22 cellular contexts compared by ENCODE assay signal in the genomic region with DNA sequence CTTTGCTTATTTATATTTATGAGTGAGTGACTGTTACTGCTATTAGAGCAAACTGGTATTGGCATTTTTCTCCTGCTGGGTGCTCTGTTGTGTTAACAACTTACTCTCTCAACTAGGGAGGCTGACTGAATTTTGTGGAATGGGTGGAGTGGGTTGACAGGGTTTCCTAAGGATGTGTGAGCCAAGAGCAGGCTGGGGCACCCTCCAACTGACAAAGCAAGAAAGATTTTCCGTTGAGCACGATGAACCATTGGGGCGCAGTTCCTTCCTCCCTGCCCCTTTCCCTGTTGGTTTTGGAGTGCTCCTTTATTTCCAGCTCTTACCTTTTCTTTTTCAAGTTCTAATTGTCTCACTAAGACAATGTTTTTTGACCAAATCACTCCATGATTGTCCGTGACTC.
"Had no signal": no experiment of that assay in that cellular context is flagged by ENCODE, and none has a peak within 500 bp of the region (broad histone marks: within the 10 kb centered on the region; RNA-seq: fewer than 3 reads in every experiment).

No MANE protein-coding gene starts in this region.

- H3K27ac Mint-ChIP-seq: dendritic cell treated with granulocyte-macrophage colony-stimulating factor and Interleukin-4, amounts not matched to agents 40 ng/mL and 50 ng/mL, for 4 days; memory B cell; natural killer cell treated with Interleukin-12 subunit alpha and Interleukin-12 subunit beta and Interleukin-15 and Interleukin-18, amount 100 ng/mL, for 72 hours had no signal

- H3K9ac ChIP-seq: parathyroid adenoma had no signal

- H3K4me1 ChIP-seq: foreskin keratinocyte, left lung, lower lobe of right lung, parathyroid adenoma, prostate gland, right lobe of liver, spleen, stomach, transverse colon had no signal

- ATAC-seq: left lung, lower lobe of right lung, right lobe of liver had no signal

- H3K27me3 ChIP-seq: foreskin keratinocyte, left lung, right lobe of liver, spleen, stomach, transverse colon had no signal

- H3K36me3 ChIP-seq: prostate gland, thoracic aorta had no signal

- H3K27me3 Mint-ChIP-seq: dendritic cell treated with granulocyte-macrophage colony-stimulating factor and Interleukin-4, amounts not matched to agents 40 ng/mL and 50 ng/mL, for 4 days; memory B cell; natural killer cell treated with Interleukin-12 subunit alpha and Interleukin-12 subunit beta and Interleukin-15 and Interleukin-18, amount 100 ng/mL, for 72 hours had no signal

- H3K4me3 Mint-ChIP-seq: dendritic cell treated with granulocyte-macrophage colony-stimulating factor and Interleukin-4, amounts not matched to agents 40 ng/mL and 50 ng/mL, for 4 days; immature natural killer cell; memory B cell; natural killer cell treated with Interleukin-12 subunit alpha and Interleukin-12 subunit beta and Interleukin-15 and Interleukin-18, amount 100 ng/mL, for 72 hours had no signal

- H2AFZ ChIP-seq: parathyroid adenoma had no signal

- H3K27ac ChIP-seq: foreskin keratinocyte, left lung, lower lobe of right lung, parathyroid adenoma, prostate gland, right lobe of liver, spleen, stomach, thoracic aorta, transverse colon had no signal

- DNase-seq: erythroblast; immature natural killer cell; left lung; lower lobe of right lung; midbrain; occipital lobe; right lobe of liver; spleen; stimulated activated CD4-positive, alpha-beta T cell treated with anti-CD3 and anti-CD28 coated beads, Interleukin-15, amount 100 ng/mL, for 24 hours; stimulated activated CD4-positive, alpha-beta T cell treated with anti-CD3 and anti-CD28 coated beads, Interleukin-1b, Interleukin-23, amount 100 ng/mL, for 48 hours; stimulated activated CD4-positive, alpha-beta T cell treated with anti-CD3 and anti-CD28 coated beads, Interleukin-4, amount 100 ng/mL, for 24 hours; stimulated activated naive CD4-positive, alpha-beta T cell; stomach; substantia nigra; transverse colon had no signal

- H3K9me3 ChIP-seq: left lung, lower lobe of right lung, prostate gland, right lobe of liver, spleen, stomach, thoracic aorta, transverse colon had no signal

- H3K9me3 Mint-ChIP-seq: dendritic cell treated with granulocyte-macrophage colony-stimulating factor and Interleukin-4, amounts not matched to agents 40 ng/mL and 50 ng/mL, for 4 days; immature natural killer cell; memory B cell; natural killer cell treated with Interleukin-12 subunit alpha and Interleukin-12 subunit beta and Interleukin-15 and Interleukin-18, amount 100 ng/mL, for 72 hours had no signal

- H3K4me3 ChIP-seq: left lung, lower lobe of right lung, prostate gland, right lobe of liver, spleen, stomach, thoracic aorta, transverse colon had no signal
